12 cellular contexts compared by ENCODE assay signal in genomic region chr9:91536211-91536691, GRCh38.
DNase-seq lines count a peak whose midpoint lies in the region; ATAC-seq and TF ChIP-seq lines count a peak whose summit lies in the region.
"Had no signal": no experiment of that assay in that cellular context is flagged by ENCODE, and none has a peak within 500 bp of the region (broad histone marks: within the 10 kb centered on the region; RNA-seq: fewer than 3 reads in every experiment).

No MANE protein-coding gene starts in this region.

- no peak overlapping the region for H2BK12ac ChIP-seq in neuronal stem cell (ENCODE audit: low read length)

- no peak overlapping the region for H4K91ac ChIP-seq in neuronal stem cell (ENCODE audit: low read depth, low read length, poor library complexity)

- H3K79me1 ChIP-seq in neuronal stem cell (ENCODE audit: low read depth, low read length), result no peaks in the 10 kb centered on the region

- H3K18ac ChIP-seq in neuronal stem cell (ENCODE audit: low read length), result no peak overlapping the region

- no peak overlapping the region for H3K4me3 Mint-ChIP-seq in nephron progenitor cell
- H3K4me3 Mint-ChIP-seq: activated T-cell treated with anti-CD3 and anti-CD28 coated beads, Interleukin-2, amount 50 U/mL, for 24 hours had no signal

- peaks cover 17% of the 10 kb centered on the region for H3K9me3 Mint-ChIP-seq in nephron progenitor cell
- H3K9me3 Mint-ChIP-seq: activated T-cell treated with anti-CD3 and anti-CD28 coated beads, Interleukin-2, amount 50 U/mL, for 24 hours had no signal

- peaks cover 22% of the 10 kb centered on the region for H3K27me3 Mint-ChIP-seq in nephron progenitor cell (ENCODE audit: low read depth, poor library complexity)

- WGBS in neuronal stem cell (ENCODE audit: extremely low coverage in 2 of 2, insufficient read length in 2 of 2, insufficient replicate concordance in 1 of 2), 2 donors, result no CpG with 5 or more reads among the region's 3 CpGs

- no peak overlapping the region for H3K9ac ChIP-seq in colonic mucosa (ENCODE audit: low read depth in 2 of 2, low read length in 2 of 2)
- no peak overlapping the region for H3K9ac ChIP-seq in neuronal stem cell (ENCODE audit: low read depth, low read length, poor library complexity)

- H2BK15ac ChIP-seq in neuronal stem cell (ENCODE audit: low read length), result no peak overlapping the region

- TF ChIP-seq CTCF in colonic mucosa (IDR thresholded peaks at IDR 0.05), result no peak
- TF ChIP-seq CTCF in nephron progenitor cell (IDR thresholded peaks at IDR 0.05), result no peak

- no peak overlapping the region for H3K23ac ChIP-seq in neuronal stem cell (ENCODE audit: low read depth, low read length, poor library complexity)

- no peak overlapping the region for H3K4me3 ChIP-seq in MG63
- H3K4me3 ChIP-seq in colonic mucosa, result no peak overlapping the region
- H3K4me3 ChIP-seq in SJCRH30, result no peak overlapping the region
- H3K4me3 ChIP-seq in neuronal stem cell (ENCODE audit: low read length in 2 of 2), result no peak overlapping the region
- H3K4me3 ChIP-seq: coronary artery had no signal

- ATAC-seq in HG03095 (IDR thresholded peaks at IDR 0.05; ENCODE audit: unreplicated experiment) (no peak), GM18519 (IDR thresholded peaks at IDR 0.05; ENCODE audit: low FRiP score, unreplicated experiment) (no peak)

- no peaks in the 10 kb centered on the region for H3K36me3 Mint-ChIP-seq in nephron progenitor cell (ENCODE audit: low read depth)

- no peak overlapping the region for H3K14ac ChIP-seq in neuronal stem cell (ENCODE audit: low read length)

- no peak overlapping the region for H3K4ac ChIP-seq in neuronal stem cell (ENCODE audit: low read length)

- no peak overlapping the region for H2AFZ ChIP-seq in neuronal stem cell (ENCODE audit: low read length)

- H3K4me1 ChIP-seq in colonic mucosa (no peaks in the 10 kb centered on the region), SJCRH30 (no peaks in the 10 kb centered on the region), neuronal stem cell (ENCODE audit: control insufficient read depth in 2 of 2, insufficient read depth in 1 of 2, low read depth in 1 of 2, low read length in 2 of 2) (no peaks in the 10 kb centered on the region)

- no peaks in the 10 kb centered on the region for H3K9me3 ChIP-seq in MG63
- H3K9me3 ChIP-seq in colonic mucosa, result no peaks in the 10 kb centered on the region
- H3K9me3 ChIP-seq in SJCRH30 (replicated peaks), result no peaks in the 10 kb centered on the region
- no peaks in the 10 kb centered on the region for H3K9me3 ChIP-seq in neuronal stem cell (replicated peaks in 1 of 2; ENCODE audit: control insufficient read depth in 2 of 2, insufficient read depth in 1 of 2, low read depth in 1 of 2, low read length in 2 of 2)

- H4K8ac ChIP-seq in neuronal stem cell (ENCODE audit: low read depth, low read length), result no peak overlapping the region

- no peak overlapping the region for H3K4me2 ChIP-seq in neuronal stem cell (ENCODE audit: insufficient read depth, low read length, poor library complexity, severe bottlenecking)

- intact Hi-C loops in colonic mucosa (cut with DNase I), result no loop called here

- H2BK120ac ChIP-seq in neuronal stem cell (ENCODE audit: low read depth, low read length), result no peak overlapping the region

- H3K36me3 ChIP-seq in MG63 (no peaks in the 10 kb centered on the region), colonic mucosa (no peaks in the 10 kb centered on the region), SJCRH30 (no peaks in the 10 kb centered on the region), neuronal stem cell (replicated peaks in 1 of 2; ENCODE audit: control insufficient read depth in 2 of 2, insufficient read depth in 2 of 2, low read length in 2 of 2) (no peaks in the 10 kb centered on the region)

- peak overlapping the region; percentile 59 for H3K27ac Mint-ChIP-seq in nephron progenitor cell
- H3K27ac Mint-ChIP-seq: activated T-cell treated with anti-CD3 and anti-CD28 coated beads, Interleukin-2, amount 50 U/mL, for 24 hours had no signal

- no peak overlapping the region for H3K27ac ChIP-seq in colonic mucosa
- H3K27ac ChIP-seq in SJCRH30, result no peak overlapping the region
- H3K27ac ChIP-seq in neuronal stem cell (replicated peaks; ENCODE audit: low read length), result no peak overlapping the region
- H3K27ac ChIP-seq: coronary artery, HL-60 had no signal

- H3K27me3 ChIP-seq in MG63 (no peaks in the 10 kb centered on the region), colonic mucosa (no peaks in the 10 kb centered on the region), SJCRH30 (0 out of 2 replicates have a peak, but pooled peaks cover 3% of the 10 kb centered on the region), neuronal stem cell (ENCODE audit: control insufficient read depth in 3 of 3, insufficient read depth in 3 of 3, low read depth in 1 of 3, low read length in 3 of 3) (peaks cover 0 to 16% (median 0%) of the 10 kb centered on the region in 3 experiments)

- no peak overlapping the region for H2AK5ac ChIP-seq in neuronal stem cell (ENCODE audit: low read depth, low read length)

- no peak overlapping the region for H2BK5ac ChIP-seq in neuronal stem cell (ENCODE audit: low read length)

- H3K4me1 Mint-ChIP-seq in nephron progenitor cell, result peaks cover 32% of the 10 kb centered on the region

- DNase-seq in DMS53 (lab: John Stamatoyannopoulos, UW) (peak; percentile 84), MG63 (peak; percentile 83), colonic mucosa (peak; percentile 63), nephron progenitor cell (peak; percentile 44), SJCRH30 (no peak), neuronal stem cell (ENCODE audit: low spot score) (no peak)
- DNase-seq: activated T-cell treated with anti-CD3 and anti-CD28 coated beads, Interleukin-2, amount 50 U/mL, for 24 hours; NCI-H2171 had no signal

Comparison
In these comparisons a context has a peak if more than half of its experiments do, and no peak if none do; other contexts are left out.
1. DNase-seq: peak in DMS53 (single experiment), MG63 (single experiment), colonic mucosa (single experiment) and nephron progenitor cell (single experiment); none in SJCRH30 (0 of 2) and neuronal stem cell (single experiment).